Comparison of ENCODE assay signal across 13 cellular contexts in the genomic region with DNA sequence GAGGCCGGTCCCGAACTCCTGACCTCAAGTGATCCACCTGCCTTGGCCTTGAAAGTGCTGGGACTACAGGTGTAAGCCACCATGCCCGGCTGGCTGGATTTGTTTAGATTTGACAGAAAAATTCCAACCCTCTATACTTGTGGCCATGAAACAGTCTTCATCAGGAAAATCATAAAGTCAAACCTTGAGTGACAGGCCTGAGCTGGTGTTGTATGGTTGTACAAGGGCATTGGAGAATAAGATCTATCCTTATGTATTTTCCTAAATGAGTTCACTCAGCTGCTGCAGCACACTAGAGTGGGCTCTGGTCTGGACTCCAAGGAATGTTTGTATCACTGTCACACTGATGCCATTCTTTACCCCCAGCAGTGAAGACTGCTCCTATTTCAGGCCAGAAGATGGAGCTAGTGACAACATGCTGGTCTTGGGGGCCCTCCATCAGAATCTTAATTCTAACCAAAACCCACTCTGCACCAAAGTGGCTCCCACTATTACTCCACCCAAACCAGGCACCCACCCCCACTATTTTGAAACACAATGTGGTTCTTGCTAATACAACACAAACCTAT. TPM values are rescaled to one million over a fixed set of nuclear protein-coding genes. Genes with fewer than 3 reads are reported as not detected.
A peak's percentile ranks its signal among the peaks of the same experiment; 100 is the strongest.
DNase-seq lines count a peak whose midpoint lies in the region; ATAC-seq, FAIRE-seq and TF ChIP-seq lines count a peak whose summit lies in the region.
"Had no signal": no experiment of that assay in that cellular context is flagged by ENCODE, and none has a peak within 500 bp of the region (broad histone marks: within the 10 kb centered on the region; RNA-seq: fewer than 3 reads in every experiment).

No MANE protein-coding gene starts in this region.

- peaks cover 7% of the 10 kb centered on the region for H3K4me1 Mint-ChIP-seq in endodermal cell

- H3K9ac ChIP-seq in endodermal cell (ENCODE audit: extremely low read depth, low read length, poor library complexity, severe bottlenecking), result no peak overlapping the region

- H3K9me3 ChIP-seq in A549, result no peaks in the 10 kb centered on the region
- no peaks in the 10 kb centered on the region for H3K9me3 ChIP-seq in endodermal cell (ENCODE audit: control insufficient read depth, low read length)
- H3K9me3 ChIP-seq: sigmoid colon had no signal

- CTCF ChIA-PET in A549 (lab: Yijun Ruan, JAX), result interaction anchor here (0.8 to 9.1 kb wide), 9 partner anchors 11 to 478 kb away, joined by 3 to 52 read pairs (median 4); no protein-coding TSS in a partner anchor

- no peaks in the 10 kb centered on the region for H3K27me3 ChIP-seq in endodermal cell (ENCODE audit: control insufficient read depth, insufficient read depth, low read length, poor library complexity, severe bottlenecking)
- H3K27me3 ChIP-seq: sigmoid colon had no signal

- no peak for DNase-seq in A549 (ENCODE audit: low read depth in 1 of 2, low spot score in 1 of 2)
- no peak for DNase-seq in GM10266 (ENCODE audit: extremely low spot score)
- DNase-seq in NCI-H69 (lab: John Stamatoyannopoulos, UW), result peak; percentile 45
- peak; percentile 72 for DNase-seq in endodermal cell
- DNase-seq in T-helper 1 cell, result no peak
- no peak for DNase-seq in hypothalamus (lab: John Stamatoyannopoulos, UW)
- no peak for DNase-seq in COLO829 (ENCODE audit: low spot score)
- DNase-seq: cerebellar nuclear complex, COR-L47, PC-9, sigmoid colon had no signal

- H3K27ac Mint-ChIP-seq in endodermal cell, result no peak overlapping the region
- H3K27ac Mint-ChIP-seq: activated T-helper 1 cell treated with anti-CD3 and anti-CD28 coated beads, Interleukin-12 subunit alpha, Interleukin-12 subunit beta, Interleukin-2, Interleukin-4 antibody, amounts not matched to agents 30 ng/mL and 10 ng/mL and 1 ng/mL, durations not matched to agents 14 hours and 24 hours and 36 hours had no signal

- POLR2A ChIA-PET in A549 (lab: Yijun Ruan, JAX), result no interaction called here

- TF ChIP-seq RAD21 in A549 (conservative IDR thresholded peaks at IDR 0.05 in 1 of 2, IDR thresholded peaks at IDR 0.05 in 1 of 2), result 0 out of 5 replicates have a peak, but pooled peaks of 1 of the 2 experiments have one; percentile 22

- H3K27ac ChIP-seq in A549 (no peak overlapping the region), endodermal cell (ENCODE audit: low read depth, low read length) (no peak overlapping the region)
- H3K27ac ChIP-seq: PC-9, sigmoid colon had no signal

- H3K36me3 Mint-ChIP-seq in endodermal cell (ENCODE audit: low read depth), result no peaks in the 10 kb centered on the region

- ATAC-seq in A549 (no peak), HG02870 (IDR thresholded peaks at IDR 0.05; ENCODE audit: unreplicated experiment) (no peak)

- H3K27me3 Mint-ChIP-seq in endodermal cell (ENCODE audit: insufficient read depth), result peaks cover 6% of the 10 kb centered on the region

- 81% methylated on average over 3 of the region's 3 CpGs for WGBS in A549 (ENCODE audit: missing lambda C conversion rate)
- WGBS in endodermal cell (ENCODE audit: insufficient coverage in 1 of 2, insufficient read length in 1 of 2), 2 experiments, result 94 to 100% methylated on average over 2 to 3 of the region's 3 CpGs

- H3K4me2 ChIP-seq in A549, result no peak overlapping the region
- H3K4me2 ChIP-seq: PC-9 had no signal

- no peaks in the 10 kb centered on the region for H3K9me3 Mint-ChIP-seq in endodermal cell
- H3K9me3 Mint-ChIP-seq: activated T-helper 1 cell treated with anti-CD3 and anti-CD28 coated beads, Interleukin-12 subunit alpha, Interleukin-12 subunit beta, Interleukin-2, Interleukin-4 antibody, amounts not matched to agents 30 ng/mL and 10 ng/mL and 1 ng/mL, durations not matched to agents 14 hours and 24 hours and 36 hours had no signal

- H3K36me3 ChIP-seq in endodermal cell (ENCODE audit: control insufficient read depth, insufficient read depth, low read length), result no peaks in the 10 kb centered on the region
- H3K36me3 ChIP-seq: sigmoid colon had no signal

- TF ChIP-seq EP300 in A549 (IDR thresholded peaks at IDR 0.05), result no peak

- H3K4me1 ChIP-seq in A549 (no peaks in the 10 kb centered on the region), endodermal cell (ENCODE audit: control insufficient read depth, insufficient read depth, low read length) (no peaks in the 10 kb centered on the region)
- H3K4me1 ChIP-seq: sigmoid colon had no signal

- no peak overlapping the region for H3K4me3 Mint-ChIP-seq in endodermal cell
- H3K4me3 Mint-ChIP-seq: activated T-helper 1 cell treated with anti-CD3 and anti-CD28 coated beads, Interleukin-12 subunit alpha, Interleukin-12 subunit beta, Interleukin-2, Interleukin-4 antibody, amounts not matched to agents 30 ng/mL and 10 ng/mL and 1 ng/mL, durations not matched to agents 14 hours and 24 hours and 36 hours had no signal

- TF ChIP-seq POLR2A in A549 (IDR thresholded peaks at IDR 0.05; ENCODE audit: low read length), result no peak

- TF ChIP-seq CTCF in A549 (IDR thresholded peaks at IDR 0.05) (no peak; the same call in 2 of the 3 replicates), GM10266 (IDR thresholded peaks at IDR 0.05; ENCODE audit: control insufficient read depth, insufficient read depth, low read depth, missing control alignments) (peak; percentile 53), endodermal cell (conservative IDR thresholded peaks at IDR 0.05) (peak; percentile 66)

- peak; percentile 43 for FAIRE-seq in A549 (lab: Jason Lieb, UNC)

- H3K4me3 ChIP-seq in A549 (no peak overlapping the region), endodermal cell (ENCODE audit: low read length) (no peak overlapping the region)
- H3K4me3 ChIP-seq: PC-9, sigmoid colon had no signal

TF ChIP-seq in A549, 52 proteins besides CTCF, POLR2A, EP300 and RAD21:
- no peak for TF ChIP-seq FOXS1 (CRISPR knock-in tag; IDR thresholded peaks at IDR 0.05)

RNA-seq across cellular contexts. Expression of gene SNX11, which starts 27.4 kb away (rescaled TPM):
- polyA plus RNA-seq in A549 (2011; rRNA removed) (28.4 and 30.9 TPM in 2 replicates), A549 (2017; fragmentation: RNase III; extraction: RNeasy Plus Mini Kit Qiagen cat#74134 plus additional on column Dnase treatment) (22.2 to 23.5 TPM (median 22.3 TPM) in 3 replicates)
- polyA plus RNA-seq in A549 (2012; cell fraction: cytosol; rRNA removed), result 13.8 and 17.9 TPM in 2 replicates
- polyA plus RNA-seq in A549 (2012; cell fraction: nucleus; rRNA removed), result 9.8 and 18.7 TPM in 2 replicates
- 22.6 and 29.9 TPM in 2 replicates for polyA minus RNA-seq in A549 (2011; rRNA and poly(A)+ RNA removed)
- total RNA-seq in endodermal cell, result 10 to 100 TPM; 19.7 to 20.5 TPM
- polyA plus RNA-seq in endodermal cell (2013, experiment 1 of 2), result 16.2 TPM
- 13.6 TPM for polyA plus RNA-seq in endodermal cell (2013, experiment 2 of 2)

RNA-seq across cellular contexts. Expression of gene CBX1, which starts 33.7 kb away (rescaled TPM):
- 69.6 and 84.4 TPM in 2 replicates for polyA plus RNA-seq in A549 (2011; rRNA removed)
- 44.2 and 49.1 TPM in 2 replicates for polyA plus RNA-seq in A549 (2012; cell fraction: cytosol; rRNA removed)
- 9.9 and 14.7 TPM in 2 replicates for polyA plus RNA-seq in A549 (2012; cell fraction: nucleus; rRNA removed)
- 155 to 173 TPM (median 170 TPM) in 3 replicates for polyA plus RNA-seq in A549 (2017; fragmentation: RNase III; extraction: RNeasy Plus Mini Kit Qiagen cat#74134 plus additional on column Dnase treatment)
- 12.4 and 12.7 TPM in 2 replicates for polyA minus RNA-seq in A549 (2011; rRNA and poly(A)+ RNA removed)
- 100 to 1,000 TPM; 173 to 230 TPM for total RNA-seq in endodermal cell
- polyA plus RNA-seq in endodermal cell (2013, experiment 1 of 2), result 245 TPM
- 229 TPM for polyA plus RNA-seq in endodermal cell (2013, experiment 2 of 2)

Comparison
In these comparisons a context has a peak if more than half of its experiments do, and no peak if none do; other contexts are left out.
1. DNase-seq: peak in NCI-H69 (single experiment) and endodermal cell (single experiment); none in A549 (0 of 2), GM10266 (single experiment), T-helper 1 cell (0 of 5), hypothalamus (0 of 51) and COLO829 (single experiment).